ENCODE assay signal across 14 cellular contexts in genomic region chr9:93465853-93466252, GRCh38. TPM values are rescaled to one million over a fixed set of nuclear protein-coding genes. Genes with fewer than 3 reads are reported as not detected.
A peak's percentile ranks its signal among the peaks of the same experiment; 100 is the strongest.
DNase-seq lines count a peak whose midpoint lies in the region; ATAC-seq lines count a peak whose summit lies in the region.
"Had no signal": no experiment of that assay in that cellular context is flagged by ENCODE, and none has a peak within 500 bp of the region (broad histone marks: within the 10 kb centered on the region; RNA-seq: fewer than 3 reads in every experiment).

No MANE protein-coding gene starts in this region.

- H3K79me2 ChIP-seq in Karpas-422 (ENCODE audit: low read length) = peaks cover 100% of the 10 kb centered on the region

- no peak overlapping the region for H2AFZ ChIP-seq in Karpas-422 (ENCODE audit: low read length)

- no peaks in the 10 kb centered on the region for H3K9me2 ChIP-seq in Karpas-422 (replicated peaks; ENCODE audit: insufficient read depth, low read length)

- no peaks in the 10 kb centered on the region for H3K9me3 Mint-ChIP-seq in T-helper 1 cell treated with Interleukin-12 subunit alpha and Interleukin-12 subunit beta and Interleukin-4 antibody, amounts not matched to agents 30 μg/mL and 1 μg/mL, for 36 hours
- no peaks in the 10 kb centered on the region for H3K9me3 Mint-ChIP-seq in dendritic cell treated with granulocyte-macrophage colony-stimulating factor and Interleukin-4, amounts not matched to agents 40 ng/mL and 50 ng/mL, for 4 days
- no peaks in the 10 kb centered on the region for H3K9me3 Mint-ChIP-seq in natural killer cell treated with Interleukin-12 subunit alpha and Interleukin-12 subunit beta and Interleukin-15 and Interleukin-18, amount 100 ng/mL, for 72 hours

- no peak overlapping the region for H3K9ac ChIP-seq in Karpas-422 (ENCODE audit: low read length)

- no peak overlapping the region for H3K4me3 ChIP-seq in Karpas-422 (ENCODE audit: low read length)
- H3K4me3 ChIP-seq: smooth muscle cell, suprapubic skin had no signal

- peaks cover 66% of the 10 kb centered on the region for H3K4me1 ChIP-seq in Karpas-422 (ENCODE audit: low read length)

- peaks cover 3% of the 10 kb centered on the region; the same call in 1 of the 2 replicates for H3K36me3 ChIP-seq in Karpas-422 (ENCODE audit: insufficient read depth, low read length)
- H3K36me3 ChIP-seq: suprapubic skin had no signal

- peak overlapping the region; percentile 60 for H3K27ac Mint-ChIP-seq in T-helper 1 cell treated with Interleukin-12 subunit alpha and Interleukin-12 subunit beta and Interleukin-4 antibody, amounts not matched to agents 30 μg/mL and 1 μg/mL, for 36 hours
- peak overlapping the region; percentile 82 for H3K27ac Mint-ChIP-seq in dendritic cell treated with granulocyte-macrophage colony-stimulating factor and Interleukin-4, amounts not matched to agents 40 ng/mL and 50 ng/mL, for 4 days
- H3K27ac Mint-ChIP-seq in natural killer cell treated with Interleukin-12 subunit alpha and Interleukin-12 subunit beta and Interleukin-15 and Interleukin-18, amount 100 ng/mL, for 72 hours = peak overlapping the region; percentile 75 to 89

- no peak for DNase-seq in T-helper 1 cell
- no peak for DNase-seq in Karpas-422
- no peak for DNase-seq in natural killer cell treated with Interleukin-12 subunit alpha and Interleukin-12 subunit beta and Interleukin-15 and Interleukin-18, amount 100 ng/mL, for 72 hours (ENCODE audit: low spot score)
- DNase-seq in NCI-H345 treated with DMSO at 0.1 percent for 48 hours (lab: John Stamatoyannopoulos, UW; ENCODE audit: unreplicated experiment) = no peak
- no peak for DNase-seq in OCI-M2 (lab: John Stamatoyannopoulos, UW; ENCODE audit: unreplicated experiment)
- DNase-seq: activated CD4-positive, alpha-beta T cell treated with anti-CD3 and anti-CD28 coated beads for 48 hours; hippocampal formation; nucleus accumbens had no signal

- H3K36me3 Mint-ChIP-seq in T-helper 1 cell treated with Interleukin-12 subunit alpha and Interleukin-12 subunit beta and Interleukin-4 antibody, amounts not matched to agents 30 μg/mL and 1 μg/mL, for 36 hours (ENCODE audit: low read depth) = peaks cover 16% of the 10 kb centered on the region
- H3K36me3 Mint-ChIP-seq in dendritic cell treated with granulocyte-macrophage colony-stimulating factor and Interleukin-4, amounts not matched to agents 40 ng/mL and 50 ng/mL, for 4 days (ENCODE audit: low read depth) = peaks cover under 1% of the 10 kb centered on the region
- no peaks in the 10 kb centered on the region for H3K36me3 Mint-ChIP-seq in natural killer cell treated with Interleukin-12 subunit alpha and Interleukin-12 subunit beta and Interleukin-15 and Interleukin-18, amount 100 ng/mL, for 72 hours

- peak overlapping the region; percentile 50 for H3K4me2 ChIP-seq in Karpas-422 (ENCODE audit: low read depth, low read length, poor library complexity, severe bottlenecking)
- H3K4me2 ChIP-seq: smooth muscle cell had no signal

- H3K4me3 Mint-ChIP-seq in T-helper 1 cell treated with Interleukin-12 subunit alpha and Interleukin-12 subunit beta and Interleukin-4 antibody, amounts not matched to agents 30 μg/mL and 1 μg/mL, for 36 hours = peak overlapping the region; percentile 14
- no peak overlapping the region for H3K4me3 Mint-ChIP-seq in dendritic cell treated with granulocyte-macrophage colony-stimulating factor and Interleukin-4, amounts not matched to agents 40 ng/mL and 50 ng/mL, for 4 days
- H3K4me3 Mint-ChIP-seq in natural killer cell treated with Interleukin-12 subunit alpha and Interleukin-12 subunit beta and Interleukin-15 and Interleukin-18, amount 100 ng/mL, for 72 hours = peak overlapping the region; percentile 52

- no peaks in the 10 kb centered on the region for H3K27me3 Mint-ChIP-seq in T-helper 1 cell treated with Interleukin-12 subunit alpha and Interleukin-12 subunit beta and Interleukin-4 antibody, amounts not matched to agents 30 μg/mL and 1 μg/mL, for 36 hours (ENCODE audit: low read depth)
- no peaks in the 10 kb centered on the region for H3K27me3 Mint-ChIP-seq in dendritic cell treated with granulocyte-macrophage colony-stimulating factor and Interleukin-4, amounts not matched to agents 40 ng/mL and 50 ng/mL, for 4 days
- no peaks in the 10 kb centered on the region for H3K27me3 Mint-ChIP-seq in natural killer cell treated with Interleukin-12 subunit alpha and Interleukin-12 subunit beta and Interleukin-15 and Interleukin-18, amount 100 ng/mL, for 72 hours

- ATAC-seq in natural killer cell treated with Interleukin-12 subunit alpha and Interleukin-12 subunit beta and Interleukin-15 and Interleukin-18, amount 100 ng/mL, for 72 hours = no peak
- ATAC-seq in GM19455 (IDR thresholded peaks at IDR 0.05; ENCODE audit: unreplicated experiment) = no peak

- peaks cover 76% of the 10 kb centered on the region for H3K4me1 Mint-ChIP-seq in T-helper 1 cell treated with Interleukin-12 subunit alpha and Interleukin-12 subunit beta and Interleukin-4 antibody, amounts not matched to agents 30 μg/mL and 1 μg/mL, for 36 hours (ENCODE audit: low read depth)
- peaks cover 67% of the 10 kb centered on the region for H3K4me1 Mint-ChIP-seq in dendritic cell treated with granulocyte-macrophage colony-stimulating factor and Interleukin-4, amounts not matched to agents 40 ng/mL and 50 ng/mL, for 4 days (ENCODE audit: low read depth)
- H3K4me1 Mint-ChIP-seq in natural killer cell treated with Interleukin-12 subunit alpha and Interleukin-12 subunit beta and Interleukin-15 and Interleukin-18, amount 100 ng/mL, for 72 hours (ENCODE audit: low read depth in 2 of 2) = peaks cover 76 to 80% of the 10 kb centered on the region in 2 donors

- intact Hi-C loops in dendritic cell treated with granulocyte-macrophage colony-stimulating factor and Interleukin-4, amounts not matched to agents 40 ng/mL and 50 ng/mL, for 4 days (cut with micrococcal nuclease) = loop anchor here (2.0 kb wide), 1 partner anchor 13 kb away; the partner anchor contains the start of gene FAM120AOS

- H3K27ac ChIP-seq in Karpas-422 (ENCODE audit: low read length) = 0 out of 2 replicates have a peak overlapping the region, but pooled peaks have one; percentile 55
- H3K27ac ChIP-seq: 22Rv1, suprapubic skin had no signal

- no peaks in the 10 kb centered on the region for H3K27me3 ChIP-seq in Karpas-422 (ENCODE audit: low read length)
- H3K27me3 ChIP-seq: suprapubic skin had no signal

- no peaks in the 10 kb centered on the region for H3K9me3 ChIP-seq in Karpas-422 (ENCODE audit: low read length)
- H3K9me3 ChIP-seq: suprapubic skin had no signal

- H4K20me1 ChIP-seq in Karpas-422 (ENCODE audit: insufficient read depth, low read depth, low read length) = peaks cover 4% of the 10 kb centered on the region; the same call in 1 of the 2 replicates

RNA-seq across cellular contexts. Expression of gene FAM120AOS, which starts 12.5 kb away (rescaled TPM):
- 47.1 and 48.1 TPM in 2 replicates for total RNA-seq in Karpas-422 (2014; rRNA removed; shearing (Covaris generic); ENCODE audit: low replicate concordance)
- total RNA-seq in natural killer cell treated with Interleukin-12 subunit alpha and Interleukin-12 subunit beta and Interleukin-15 and Interleukin-18, amount 100 ng/mL, for 72 hours = 10 to 100 TPM; 28.6 to 36.0 TPM

RNA-seq across cellular contexts. Expression of gene FAM120A, which starts 14.4 kb away (rescaled TPM):
- 79.3 and 83.1 TPM in 2 replicates for total RNA-seq in Karpas-422 (2014; rRNA removed; shearing (Covaris generic); ENCODE audit: low replicate concordance)
- 100 to 1,000 TPM; 138 to 154 TPM for total RNA-seq in natural killer cell treated with Interleukin-12 subunit alpha and Interleukin-12 subunit beta and Interleukin-15 and Interleukin-18, amount 100 ng/mL, for 72 hours
